ENCODE assay signal across 8 cellular contexts in genomic region chr6:73579389-73579788, GRCh38. TPM values are rescaled to one million over a fixed set of nuclear protein-coding genes. Genes with fewer than 3 reads are reported as not detected.
DNase-seq lines count a peak whose midpoint lies in the region; ATAC-seq and TF ChIP-seq lines count a peak whose summit lies in the region.

No MANE protein-coding gene starts in this region.

- H3K4me3 ChIP-seq in mesodermal cell (ENCODE audit: extremely low read depth, insufficient read depth, low read length, poor library complexity, severe bottlenecking): no peak overlapping the region

- H3K36me3 Mint-ChIP-seq in MCF 10A (ENCODE audit: insufficient read depth, unreplicated experiment): no peaks in the 10 kb centered on the region

- intact Hi-C loops in MCF 10A (cut with micrococcal nuclease): no loop called here

- H3K27ac Mint-ChIP-seq in MCF 10A (ENCODE audit: low read depth, unreplicated experiment): peak overlapping the region; percentile 100

- peak overlapping the region; percentile 100 for H3K27ac ChIP-seq in mesodermal cell (ENCODE audit: low read depth, low read length, severe bottlenecking)

- no peaks in the 10 kb centered on the region for H3K9me3 Mint-ChIP-seq in MCF 10A (ENCODE audit: unreplicated experiment)

- CTCF ChIA-PET in MCF 10A (lab: Yijun Ruan, JAX): interaction anchor here (0.6 to 2.7 kb wide), 4 partner anchors 30 to 120 kb away, joined by 3 to 15 read pairs (median 6); partner anchors contain the start of gene EEF1A1

- H3K4me1 ChIP-seq in mesodermal cell (ENCODE audit: control insufficient read depth, insufficient read depth, low read length, poor library complexity, severe bottlenecking): peaks cover 24% of the 10 kb centered on the region

- POLR2A ChIA-PET in MCF 10A (lab: Yijun Ruan, JAX): interaction anchor here (0.8 to 5.8 kb wide), 15 partner anchors 12 to 150 kb away, joined by 3 to 244 read pairs (median 8); partner anchors contain the start of gene EEF1A1

- H3K4me3 Mint-ChIP-seq in MCF 10A (ENCODE audit: unreplicated experiment): peak overlapping the region; percentile 81

- peaks cover 9% of the 10 kb centered on the region for H3K4me1 Mint-ChIP-seq in MCF 10A (ENCODE audit: insufficient read depth, unreplicated experiment)

- no peaks in the 10 kb centered on the region for H3K36me3 ChIP-seq in mesodermal cell (ENCODE audit: control insufficient read depth, insufficient read depth, low read length)

- TF ChIP-seq CTCF in MCF 10A (IDR thresholded peaks at IDR 0.05; ENCODE audit: unreplicated experiment): no peak

- no peaks in the 10 kb centered on the region for H3K9me3 ChIP-seq in mesodermal cell (ENCODE audit: control insufficient read depth, low read length)

- ATAC-seq in HG03521 (IDR thresholded peaks at IDR 0.05; ENCODE audit: unreplicated experiment) (peak; percentile 16), GM21447 (IDR thresholded peaks at IDR 0.05; ENCODE audit: unreplicated experiment) (no peak)

- BruUV-seq in MCF 10A (replicated peaks; lab: Mats Ljungman, UMichigan): no TSS peak

- DNase-seq in A172 (ENCODE audit: low spot score): peak; percentile 57
- DNase-seq in MCF 10A (ENCODE audit: unreplicated experiment): no peak
- no peak for DNase-seq in NCI-H1105 (lab: John Stamatoyannopoulos, UW)
- DNase-seq in stimulated activated naive CD4-positive, alpha-beta T cell treated with Interleukin-2 at 50 U/mL for 16 hours (lab: John Stamatoyannopoulos, UW): no peak
- no peak for DNase-seq in SHP77 treated with DMSO at 0.1 percent for 48 hours (lab: John Stamatoyannopoulos, UW)

- 81 to 86% methylated on average over 3 of the region's 4 CpGs for WGBS in mesodermal cell (ENCODE audit: insufficient coverage in 2 of 2), 2 experiments

- H3K27me3 Mint-ChIP-seq in MCF 10A (ENCODE audit: insufficient read depth, unreplicated experiment): no peaks in the 10 kb centered on the region

RNA-seq across cellular contexts. Expression of gene EEF1A1, which starts 58.6 kb away (rescaled TPM):
- 8,683 and 8,714 TPM in 2 replicates for total RNA-seq in A172 (2014; rRNA removed; shearing (Covaris generic))
- total RNA-seq in MCF 10A (2022): 13,507 and 14,346 TPM in 2 replicates
- 8,757 TPM for polyA plus RNA-seq in mesodermal cell (2013, experiment 1 of 2)
- 8,926 TPM for polyA plus RNA-seq in mesodermal cell (2013, experiment 2 of 2)
